ENCODE assay signal across 1 cellular context in the genomic region with DNA sequence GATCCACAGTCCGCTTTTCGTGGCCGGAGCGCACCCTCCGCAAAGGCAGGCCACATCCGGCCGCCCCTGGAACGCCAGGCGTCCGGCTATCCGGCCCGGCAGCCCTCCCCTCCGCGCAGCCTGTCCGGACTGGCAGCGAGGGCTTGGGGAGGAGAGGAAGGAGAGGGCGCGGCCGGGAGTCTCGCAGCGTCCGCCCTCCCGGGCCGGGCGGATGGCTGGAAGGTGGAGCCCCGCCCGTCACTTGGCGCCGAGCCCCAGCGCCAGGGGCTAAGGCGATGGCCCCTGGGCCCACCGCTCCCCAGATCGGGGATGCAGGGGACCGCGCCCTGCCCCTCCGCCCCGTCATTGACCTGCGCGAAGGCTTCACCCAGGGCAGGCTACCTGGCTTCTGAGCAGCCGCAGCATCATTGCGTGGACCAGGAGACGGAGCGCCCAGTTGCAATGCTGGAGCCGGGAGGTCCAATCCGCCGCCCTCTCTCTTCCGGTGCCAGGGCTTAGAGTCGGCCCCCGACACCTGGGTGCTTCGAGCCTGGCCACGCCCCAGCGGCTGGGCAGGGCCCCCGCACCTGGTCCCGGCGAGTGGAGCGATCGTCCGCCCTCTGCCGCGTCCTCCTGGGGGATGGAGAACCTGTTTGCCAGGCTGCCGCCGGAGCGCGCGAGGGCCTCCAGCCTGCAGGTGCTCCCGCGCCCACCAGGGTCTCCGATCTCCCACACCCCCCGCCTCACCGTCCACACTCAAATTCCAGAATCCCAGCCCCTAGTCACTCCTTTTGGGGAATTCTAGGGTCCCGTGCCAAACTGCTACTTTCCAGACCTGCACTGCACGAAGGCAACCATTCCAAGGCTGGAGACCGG.
TF ChIP-seq lines count a peak whose summit lies in the region.

Gene FUT1, minus strand, starts transcription at position 131 of the 855 bp plus-strand sequence. CDS start 1,360 bp downstream, outside the sequence.

TF ChIP-seq in HEK293, 187 proteins besides CTCF, POLR2A, EP300 and RAD21 (continued from another document and continues in another):
- TF ChIP-seq, protein P1, sequence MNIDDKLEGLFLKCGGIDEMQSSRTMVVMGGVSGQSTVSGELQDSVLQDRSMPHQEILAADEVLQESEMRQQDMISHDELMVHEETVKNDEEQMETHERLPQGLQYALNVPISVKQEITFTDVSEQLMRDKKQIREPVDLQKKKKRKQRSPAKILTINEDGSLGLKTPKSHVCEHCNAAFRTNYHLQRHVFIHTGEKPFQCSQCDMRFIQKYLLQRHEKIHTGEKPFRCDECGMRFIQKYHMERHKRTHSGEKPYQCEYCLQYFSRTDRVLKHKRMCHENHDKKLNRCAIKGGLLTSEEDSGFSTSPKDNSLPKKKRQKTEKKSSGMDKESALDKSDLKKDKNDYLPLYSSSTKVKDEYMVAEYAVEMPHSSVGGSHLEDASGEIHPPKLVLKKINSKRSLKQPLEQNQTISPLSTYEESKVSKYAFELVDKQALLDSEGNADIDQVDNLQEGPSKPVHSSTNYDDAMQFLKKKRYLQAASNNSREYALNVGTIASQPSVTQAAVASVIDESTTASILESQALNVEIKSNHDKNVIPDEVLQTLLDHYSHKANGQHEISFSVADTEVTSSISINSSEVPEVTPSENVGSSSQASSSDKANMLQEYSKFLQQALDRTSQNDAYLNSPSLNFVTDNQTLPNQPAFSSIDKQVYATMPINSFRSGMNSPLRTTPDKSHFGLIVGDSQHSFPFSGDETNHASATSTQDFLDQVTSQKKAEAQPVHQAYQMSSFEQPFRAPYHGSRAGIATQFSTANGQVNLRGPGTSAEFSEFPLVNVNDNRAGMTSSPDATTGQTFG (tag by site-specific recombination; IDR thresholded peaks at IDR 0.05; ENCODE audit: borderline replicate concordance) = 0 out of 2 replicates have a peak, but pooled peaks have one; percentile 42
- no peak for TF ChIP-seq ZFP3 (tag by site-specific recombination; IDR thresholded peaks at IDR 0.05; ENCODE audit: low read depth)
- TF ChIP-seq ZNF837 (tag by site-specific recombination; IDR thresholded peaks at IDR 0.05) = no peak
- 0 out of 2 replicates have a peak, but pooled peaks have one; percentile 17 for TF ChIP-seq ZBTB7A (tag by site-specific recombination; IDR thresholded peaks at IDR 0.05; ENCODE audit: low read depth)
- TF ChIP-seq ZFP41 (tag by site-specific recombination; IDR thresholded peaks at IDR 0.05; ENCODE audit: borderline replicate concordance) = no peak
- TF ChIP-seq ZNF530 (tag by site-specific recombination; IDR thresholded peaks at IDR 0.05; ENCODE audit: low read depth) = no peak
- no peak for TF ChIP-seq ZNF624 (tag by site-specific recombination; IDR thresholded peaks at IDR 0.05)
- no peak for TF ChIP-seq ZNF37A (tag by site-specific recombination; IDR thresholded peaks at IDR 0.05)
- TF ChIP-seq BCL11A (tag by site-specific recombination; IDR thresholded peaks at IDR 0.05; ENCODE audit: low read depth) = 0 out of 2 replicates have a peak, but pooled peaks have one; percentile 23
- TF ChIP-seq YY1 (tag by site-specific recombination; IDR thresholded peaks at IDR 0.05) = no peak
- TF ChIP-seq OVOL3 (tag by site-specific recombination; IDR thresholded peaks at IDR 0.05) = no peak
- peak; percentile 53 for TF ChIP-seq ZNF341 (tag by site-specific recombination; IDR thresholded peaks at IDR 0.05; ENCODE audit: low read depth)
- TF ChIP-seq ZNF610 (tag by site-specific recombination; IDR thresholded peaks at IDR 0.05; ENCODE audit: borderline replicate concordance) = peak; percentile 66; the same call in 1 of the 2 replicates
- TF ChIP-seq ZBTB49 (tag by site-specific recombination; IDR thresholded peaks at IDR 0.05; ENCODE audit: low read depth) = no peak
- no peak for TF ChIP-seq ZNF146 (tag by site-specific recombination; IDR thresholded peaks at IDR 0.05)
- no peak for TF ChIP-seq ZNF248 (tag by site-specific recombination; IDR thresholded peaks at IDR 0.05)
- TF ChIP-seq ZNF830 (tag by site-specific recombination; IDR thresholded peaks at IDR 0.05; ENCODE audit: low read depth) = no peak
- TF ChIP-seq SP7 (tag by site-specific recombination; IDR thresholded peaks at IDR 0.05) = peak; percentile 86
- TF ChIP-seq, protein P2, sequence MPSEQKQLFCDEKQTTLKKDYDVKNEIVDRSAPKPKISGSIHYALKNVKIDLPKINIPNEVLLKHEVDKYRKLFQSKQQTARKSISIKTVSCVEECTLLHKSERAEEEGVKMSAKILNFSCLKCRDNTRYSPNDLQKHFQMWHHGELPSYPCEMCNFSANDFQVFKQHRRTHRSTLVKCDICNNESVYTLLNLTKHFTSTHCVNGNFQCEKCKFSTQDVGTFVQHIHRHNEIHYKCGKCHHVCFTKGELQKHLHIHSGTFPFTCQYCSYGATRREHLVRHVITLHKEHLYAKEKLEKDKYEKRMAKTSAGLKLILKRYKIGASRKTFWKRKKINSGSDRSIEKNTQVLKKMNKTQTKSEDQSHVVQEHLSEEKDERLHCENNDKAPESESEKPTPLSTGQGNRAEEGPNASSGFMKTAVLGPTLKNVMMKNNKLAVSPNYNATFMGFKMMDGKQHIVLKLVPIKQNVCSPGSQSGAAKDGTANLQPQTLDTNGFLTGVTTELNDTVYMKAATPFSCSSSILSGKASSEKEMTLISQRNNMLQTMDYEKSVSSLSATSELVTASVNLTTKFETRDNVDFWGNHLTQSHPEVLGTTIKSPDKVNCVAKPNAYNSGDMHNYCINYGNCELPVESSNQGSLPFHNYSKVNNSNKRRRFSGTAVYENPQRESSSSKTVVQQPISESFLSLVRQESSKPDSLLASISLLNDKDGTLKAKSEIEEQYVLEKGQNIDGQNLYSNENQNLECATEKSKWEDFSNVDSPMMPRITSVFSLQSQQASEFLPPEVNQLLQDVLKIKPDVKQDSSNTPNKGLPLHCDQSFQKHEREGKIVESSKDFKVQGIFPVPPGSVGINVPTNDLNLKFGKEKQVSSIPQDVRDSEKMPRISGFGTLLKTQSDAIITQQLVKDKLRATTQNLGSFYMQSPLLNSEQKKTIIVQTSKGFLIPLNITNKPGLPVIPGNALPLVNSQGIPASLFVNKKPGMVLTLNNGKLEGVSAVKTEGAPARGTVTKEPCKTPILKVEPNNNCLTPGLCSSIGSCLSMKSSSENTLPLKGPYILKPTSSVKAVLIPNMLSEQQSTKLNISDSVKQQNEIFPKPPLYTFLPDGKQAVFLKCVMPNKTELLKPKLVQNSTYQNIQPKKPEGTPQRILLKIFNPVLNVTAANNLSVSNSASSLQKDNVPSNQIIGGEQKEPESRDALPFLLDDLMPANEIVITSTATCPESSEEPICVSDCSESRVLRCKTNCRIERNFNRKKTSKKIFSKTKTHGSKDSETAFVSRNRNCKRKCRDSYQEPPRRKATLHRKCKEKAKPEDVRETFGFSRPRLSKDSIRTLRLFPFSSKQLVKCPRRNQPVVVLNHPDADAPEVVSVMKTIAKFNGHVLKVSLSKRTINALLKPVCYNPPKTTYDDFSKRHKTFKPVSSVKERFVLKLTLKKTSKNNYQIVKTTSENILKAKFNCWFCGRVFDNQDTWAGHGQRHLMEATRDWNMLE (tag by site-specific recombination; conservative IDR thresholded peaks at IDR 0.05; ENCODE audit: low read depth) = no peak
- TF ChIP-seq, protein P3, sequence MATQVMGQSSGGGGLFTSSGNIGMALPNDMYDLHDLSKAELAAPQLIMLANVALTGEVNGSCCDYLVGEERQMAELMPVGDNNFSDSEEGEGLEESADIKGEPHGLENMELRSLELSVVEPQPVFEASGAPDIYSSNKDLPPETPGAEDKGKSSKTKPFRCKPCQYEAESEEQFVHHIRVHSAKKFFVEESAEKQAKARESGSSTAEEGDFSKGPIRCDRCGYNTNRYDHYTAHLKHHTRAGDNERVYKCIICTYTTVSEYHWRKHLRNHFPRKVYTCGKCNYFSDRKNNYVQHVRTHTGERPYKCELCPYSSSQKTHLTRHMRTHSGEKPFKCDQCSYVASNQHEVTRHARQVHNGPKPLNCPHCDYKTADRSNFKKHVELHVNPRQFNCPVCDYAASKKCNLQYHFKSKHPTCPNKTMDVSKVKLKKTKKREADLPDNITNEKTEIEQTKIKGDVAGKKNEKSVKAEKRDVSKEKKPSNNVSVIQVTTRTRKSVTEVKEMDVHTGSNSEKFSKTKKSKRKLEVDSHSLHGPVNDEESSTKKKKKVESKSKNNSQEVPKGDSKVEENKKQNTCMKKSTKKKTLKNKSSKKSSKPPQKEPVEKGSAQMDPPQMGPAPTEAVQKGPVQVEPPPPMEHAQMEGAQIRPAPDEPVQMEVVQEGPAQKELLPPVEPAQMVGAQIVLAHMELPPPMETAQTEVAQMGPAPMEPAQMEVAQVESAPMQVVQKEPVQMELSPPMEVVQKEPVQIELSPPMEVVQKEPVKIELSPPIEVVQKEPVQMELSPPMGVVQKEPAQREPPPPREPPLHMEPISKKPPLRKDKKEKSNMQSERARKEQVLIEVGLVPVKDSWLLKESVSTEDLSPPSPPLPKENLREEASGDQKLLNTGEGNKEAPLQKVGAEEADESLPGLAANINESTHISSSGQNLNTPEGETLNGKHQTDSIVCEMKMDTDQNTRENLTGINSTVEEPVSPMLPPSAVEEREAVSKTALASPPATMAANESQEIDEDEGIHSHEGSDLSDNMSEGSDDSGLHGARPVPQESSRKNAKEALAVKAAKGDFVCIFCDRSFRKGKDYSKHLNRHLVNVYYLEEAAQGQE (tag by site-specific recombination; IDR thresholded peaks at IDR 0.05) = no peak
- no peak for TF ChIP-seq ZNF747 (tag by site-specific recombination; IDR thresholded peaks at IDR 0.05)
- no peak for TF ChIP-seq ZNF768 (tag by site-specific recombination; IDR thresholded peaks at IDR 0.05)
- no peak for TF ChIP-seq ZNF549 (tag by site-specific recombination; IDR thresholded peaks at IDR 0.05)
- peak; percentile 14; the same call in 1 of the 2 replicates for TF ChIP-seq ZBTB21 (tag by site-specific recombination; IDR thresholded peaks at IDR 0.05)
- no peak; the same call in 1 of the 2 replicates for TF ChIP-seq MZF1 (tag by site-specific recombination; IDR thresholded peaks at IDR 0.05; ENCODE audit: borderline replicate concordance)
- peak; percentile 96 for TF ChIP-seq SP3 (tag by site-specific recombination; IDR thresholded peaks at IDR 0.05)
- no peak for TF ChIP-seq ZNF155 (tag by site-specific recombination; IDR thresholded peaks at IDR 0.05)
- TF ChIP-seq ZNF404 (tag by site-specific recombination; IDR thresholded peaks at IDR 0.05) = no peak
- TF ChIP-seq ZNF658 (tag by site-specific recombination; IDR thresholded peaks at IDR 0.05) = no peak
- TF ChIP-seq OSR2 (tag by site-specific recombination; IDR thresholded peaks at IDR 0.05) = no peak
- TF ChIP-seq SCRT1 (tag by site-specific recombination; IDR thresholded peaks at IDR 0.05; ENCODE audit: borderline replicate concordance) = 0 out of 2 replicates have a peak, but pooled peaks have one; percentile 22
- no peak for TF ChIP-seq ZNF701 (tag by site-specific recombination; IDR thresholded peaks at IDR 0.05)
- TF ChIP-seq ZNF692 (tag by site-specific recombination; IDR thresholded peaks at IDR 0.05) = peak; percentile 100
- peak; percentile 84 for TF ChIP-seq ZEB2 (tag by site-specific recombination; IDR thresholded peaks at IDR 0.05)
- TF ChIP-seq GFI1B (tag by site-specific recombination; IDR thresholded peaks at IDR 0.05) = no peak
- peak; percentile 93 for TF ChIP-seq ZBTB20 (tag by site-specific recombination; IDR thresholded peaks at IDR 0.05)
- TF ChIP-seq ZNF654 (tag by site-specific recombination; IDR thresholded peaks at IDR 0.05; ENCODE audit: low read depth) = no peak
- TF ChIP-seq, protein P4, sequence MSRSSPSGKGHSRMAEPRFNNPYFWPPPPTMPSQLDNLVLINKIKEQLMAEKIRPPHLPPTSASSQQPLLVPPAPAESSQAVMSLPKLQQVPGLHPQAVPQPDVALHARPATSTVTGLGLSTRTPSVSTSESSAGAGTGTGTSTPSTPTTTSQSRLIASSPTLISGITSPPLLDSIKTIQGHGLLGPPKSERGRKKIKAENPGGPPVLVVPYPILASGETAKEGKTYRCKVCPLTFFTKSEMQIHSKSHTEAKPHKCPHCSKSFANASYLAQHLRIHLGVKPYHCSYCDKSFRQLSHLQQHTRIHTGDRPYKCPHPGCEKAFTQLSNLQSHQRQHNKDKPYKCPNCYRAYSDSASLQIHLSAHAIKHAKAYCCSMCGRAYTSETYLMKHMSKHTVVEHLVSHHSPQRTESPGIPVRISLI (tag by site-specific recombination; IDR thresholded peaks at IDR 0.05) = 0 out of 2 replicates have a peak, but pooled peaks have one; percentile 45
- TF ChIP-seq ZNF473 (tag by site-specific recombination; IDR thresholded peaks at IDR 0.05) = no peak
- peak; percentile 100 for TF ChIP-seq KLF1 (tag by site-specific recombination; IDR thresholded peaks at IDR 0.05)
- no peak for TF ChIP-seq ZNF555 (tag by site-specific recombination; conservative IDR thresholded peaks at IDR 0.05)
- peak; percentile 93 for TF ChIP-seq ZXDB (tag by site-specific recombination; IDR thresholded peaks at IDR 0.05)
- TF ChIP-seq GLI4 (tag by site-specific recombination; IDR thresholded peaks at IDR 0.05) = no peak
- TF ChIP-seq ZNF48 (tag by site-specific recombination; IDR thresholded peaks at IDR 0.05) = no peak
- TF ChIP-seq ZNF23 (tag by site-specific recombination; IDR thresholded peaks at IDR 0.05; ENCODE audit: borderline replicate concordance) = no peak
- TF ChIP-seq ZNF324 (tag by site-specific recombination; IDR thresholded peaks at IDR 0.05) = peak; percentile 87
